In genomic region chr1:100268202-100268601, GRCh38 we compare ENCODE assay signal across 20 cellular contexts. TPM values are rescaled to one million over a fixed set of nuclear protein-coding genes. Genes with fewer than 3 reads are reported as not detected.
DNase-seq lines count a peak whose midpoint lies in the region; ATAC-seq, FAIRE-seq and TF ChIP-seq lines count a peak whose summit lies in the region.
"Had no signal": no experiment of that assay in that cellular context is flagged by ENCODE, and none has a peak within 500 bp of the region (broad histone marks: within the 10 kb centered on the region; RNA-seq: fewer than 3 reads in every experiment).

No MANE protein-coding gene starts in this region.

- H3K18ac ChIP-seq in mesenchymal stem cell (ENCODE audit: low read depth in 1 of 2, low read length in 2 of 2): no peak overlapping the region

- no peak overlapping the region for H3K27ac ChIP-seq in CD4-positive, alpha-beta memory T cell (ENCODE audit: low read depth, low read length)
- H3K27ac ChIP-seq in mesenchymal stem cell (ENCODE audit: low read length, poor library complexity, severe bottlenecking) (no peak overlapping the region), ovary (no peak overlapping the region)
- H3K27ac ChIP-seq: SJSA1, transverse colon had no signal

- peaks cover 20% of the 10 kb centered on the region for H3K79me1 ChIP-seq in mesenchymal stem cell (replicated peaks; ENCODE audit: low read length, poor library complexity, severe bottlenecking)

- H3K27me3 ChIP-seq in CD4-positive, alpha-beta memory T cell (ENCODE audit: insufficient read depth, low read length): no peaks in the 10 kb centered on the region
- H3K27me3 ChIP-seq in mesenchymal stem cell (ENCODE audit: control insufficient read depth in 1 of 2, insufficient read depth in 1 of 2, low read length in 2 of 2) (no peaks in the 10 kb centered on the region), ovary (no peaks in the 10 kb centered on the region)
- H3K27me3 ChIP-seq: SJSA1, transverse colon had no signal

- POLR2A ChIA-PET in activated CD4-positive, alpha-beta T cell treated with anti-CD3 and anti-CD28 coated beads for 36 hours (lab: Charles Lee): interaction anchor here (0.6 kb wide), 1 partner anchor 129 kb away, joined by 3 read pairs; no protein-coding TSS in a partner anchor
- POLR2A ChIA-PET in CD4-positive, alpha-beta memory T cell (lab: Charles Lee; ENCODE audit: partially characterized antibody): interaction anchor here (0.8 to 4.7 kb wide), 3 partner anchors 15 to 85 kb away, joined by 3 to 63 read pairs (median 47); partner anchors contain the start of genes CDC14A and DBT
- POLR2A ChIA-PET in activated CD8-positive, alpha-beta T cell treated with anti-CD3 and anti-CD28 coated beads for 36 hours (lab: Charles Lee): interaction anchor here (3.7 kb wide), 1 partner anchor 19 kb away, joined by 22 read pairs; the partner anchor contains the start of gene DBT

- CTCF ChIA-PET in activated CD4-positive, alpha-beta T cell treated with anti-CD3 and anti-CD28 coated beads for 36 hours (lab: Charles Lee): interaction anchor here (1.5 kb wide), 1 partner anchor 14 kb away, joined by 4 read pairs; no protein-coding TSS in a partner anchor
- CTCF ChIA-PET in CD4-positive, alpha-beta memory T cell (lab: Charles Lee; ENCODE audit: partially characterized antibody): interaction anchor here (0.9 to 2.7 kb wide), 3 partner anchors 9 to 192 kb away, joined by 3 to 7 read pairs (median 4); no protein-coding TSS in a partner anchor
- CTCF ChIA-PET in activated CD8-positive, alpha-beta T cell treated with anti-CD3 and anti-CD28 coated beads for 36 hours (lab: Charles Lee): interaction anchor here (1.0 to 3.7 kb wide), 4 partner anchors 90 to 192 kb away, joined by 3 to 21 read pairs (median 10); no protein-coding TSS in a partner anchor

- H3K9ac ChIP-seq in mesenchymal stem cell (ENCODE audit: low read length): peak overlapping the region; percentile 4

- H3K4me3 ChIP-seq in CD4-positive, alpha-beta memory T cell (ENCODE audit: low read length in 2 of 2): no peak overlapping the region
- H3K4me3 ChIP-seq in mesenchymal stem cell (ENCODE audit: insufficient read depth in 1 of 2, low read depth in 1 of 2, low read length in 2 of 2): no peak overlapping the region
- no peak overlapping the region for H3K4me3 ChIP-seq in ovary
- H3K4me3 ChIP-seq: SJSA1 had no signal

- WGBS in mesenchymal stem cell: over 99% methylated on average over 4 of the region's 4 CpGs
- WGBS in ovary, 3 donors: 91 to 96% (median 96%) methylated on average over 4 of the region's 4 CpGs

- no peak for DNase-seq in activated CD4-positive, alpha-beta T cell treated with anti-CD3 and anti-CD28 coated beads for 36 hours
- DNase-seq in activated CD4-positive, alpha-beta T cell treated with anti-CD3 and anti-CD28 coated beads for 1 hour: no peak
- DNase-seq in CD4-positive, alpha-beta memory T cell: no peak
- no peak for DNase-seq in activated CD8-positive, alpha-beta T cell treated with anti-CD3 and anti-CD28 coated beads for 36 hours
- DNase-seq in mesenchymal stem cell (no peak), RCC 7860 (ENCODE audit: low spot score) (no peak), ovary (no peak), chondrocyte (ENCODE audit: low spot score) (no peak)
- DNase-seq: activated CD4-positive, CD25-positive, alpha-beta regulatory T cell treated with anti-CD3 and anti-CD28 coated beads, Interleukin-2, amount 50 U/mL, for 72 hours; aorta; islet precursor cell; NCI-H1436 treated with DMSO at 0.1 percent for 48 hours; NCI-H2171 treated with DMSO at 0.1 percent for 48 hours; NCI-H748 treated with DMSO at 0.1 percent for 48 hours; nephron progenitor cell; PC-3; stimulated activated CD4-positive, alpha-beta T cell treated with anti-CD3 and anti-CD28 coated beads, Interleukin-12 subunit alpha, Interleukin-12 subunit beta, amount 100 ng/mL, for 4 hours; T1000; transverse colon had no signal

- no peak for TF ChIP-seq EP300 in ovary (IDR thresholded peaks at IDR 0.05)

- TF ChIP-seq POLR2A in ovary (IDR thresholded peaks at IDR 0.05): no peak

- H3K14ac ChIP-seq in mesenchymal stem cell (ENCODE audit: low read length in 2 of 2): no peak overlapping the region

- no peak overlapping the region for H2BK120ac ChIP-seq in mesenchymal stem cell (ENCODE audit: low read depth, low read length)

- peak overlapping the region; percentile 3 for H3K4me3 Mint-ChIP-seq in activated CD4-positive, alpha-beta T cell treated with anti-CD3 and anti-CD28 coated beads for 36 hours
- H3K4me3 Mint-ChIP-seq in CD4-positive, alpha-beta memory T cell: peak overlapping the region in 7 of 8 donors; percentile 22 to 100 (median 99)
- peak overlapping the region; percentile 97 for H3K4me3 Mint-ChIP-seq in activated CD8-positive, alpha-beta T cell treated with anti-CD3 and anti-CD28 coated beads for 36 hours
- H3K4me3 Mint-ChIP-seq in chondrocyte (ENCODE audit: unreplicated experiment): no peak overlapping the region

- FAIRE-seq in RCC 7860 (lab: Jason Lieb, UNC): no peak

- H3K36me3 Mint-ChIP-seq in activated CD4-positive, alpha-beta T cell treated with anti-CD3 and anti-CD28 coated beads for 36 hours (ENCODE audit: low read depth): peaks cover 50% of the 10 kb centered on the region
- H3K36me3 Mint-ChIP-seq in CD4-positive, alpha-beta memory T cell: peaks cover 37 to 58% of the 10 kb centered on the region in 2 donors
- peaks cover 44% of the 10 kb centered on the region for H3K36me3 Mint-ChIP-seq in activated CD8-positive, alpha-beta T cell treated with anti-CD3 and anti-CD28 coated beads for 36 hours (ENCODE audit: low read depth)
- peaks cover 19% of the 10 kb centered on the region for H3K36me3 Mint-ChIP-seq in chondrocyte (ENCODE audit: low read depth)

- no peak overlapping the region for H2AFZ ChIP-seq in mesenchymal stem cell (ENCODE audit: low read depth, low read length)

- intact Hi-C loops in activated CD4-positive, alpha-beta T cell treated with anti-CD3 and anti-CD28 coated beads for 36 hours (cut with DNase I, micrococcal nuclease): loop anchor here (5.0 kb wide), 3 partner anchors 416 to 629 kb away; partner anchors contain the start of genes AGL (in 1 of the 2) and SLC30A7 (in 1 of the 2)
- intact Hi-C loops in CD4-positive, alpha-beta memory T cell (cut with micrococcal nuclease): loop anchor here (5.0 kb wide), 2 partner anchors 231 to 461 kb away; a partner anchor contains a TSS
- intact Hi-C loops in activated CD8-positive, alpha-beta T cell treated with anti-CD3 and anti-CD28 coated beads for 36 hours (cut with micrococcal nuclease): loop anchor here (5.0 to 10.0 kb wide), 2 partner anchors 84 to 123 kb away; partner anchors contain the start of gene CDC14A
- intact Hi-C loops in ovary (cut with DNase I): no loop called here

- H3K36me3 ChIP-seq in CD4-positive, alpha-beta memory T cell (ENCODE audit: insufficient read depth, low read length): peaks cover 30% of the 10 kb centered on the region
- peaks cover 20 to 55% of the 10 kb centered on the region in 2 experiments for H3K36me3 ChIP-seq in mesenchymal stem cell (ENCODE audit: control insufficient read depth in 1 of 2, insufficient read depth in 2 of 2, low read depth in 1 of 2, low read length in 2 of 2)
- no peaks in the 10 kb centered on the region for H3K36me3 ChIP-seq in ovary

- H2BK5ac ChIP-seq in mesenchymal stem cell (ENCODE audit: low read depth, low read length, poor library complexity, severe bottlenecking): no peak overlapping the region

- H3K23ac ChIP-seq in mesenchymal stem cell (ENCODE audit: low read length in 2 of 2): no peak overlapping the region

- H3K9me3 Mint-ChIP-seq in activated CD4-positive, alpha-beta T cell treated with anti-CD3 and anti-CD28 coated beads for 36 hours (ENCODE audit: low read depth): no peaks in the 10 kb centered on the region
- peaks cover 0 to 2% (median 0%) of the 10 kb centered on the region in 8 donors for H3K9me3 Mint-ChIP-seq in CD4-positive, alpha-beta memory T cell
- H3K9me3 Mint-ChIP-seq in activated CD8-positive, alpha-beta T cell treated with anti-CD3 and anti-CD28 coated beads for 36 hours: no peaks in the 10 kb centered on the region
- no peaks in the 10 kb centered on the region for H3K9me3 Mint-ChIP-seq in chondrocyte (ENCODE audit: low read depth)

- ATAC-seq in activated CD4-positive, alpha-beta T cell treated with anti-CD3 and anti-CD28 coated beads for 36 hours: no peak
- no peak for ATAC-seq in activated CD8-positive, alpha-beta T cell treated with anti-CD3 and anti-CD28 coated beads for 36 hours
- ATAC-seq: PC-3 had no signal

- no peak overlapping the region for H2AK5ac ChIP-seq in mesenchymal stem cell (ENCODE audit: low read length, severe bottlenecking)

- no peak overlapping the region for H2BK15ac ChIP-seq in mesenchymal stem cell (ENCODE audit: low read depth, poor library complexity, severe bottlenecking)

- H2BK12ac ChIP-seq in mesenchymal stem cell (ENCODE audit: low read length in 2 of 2): no peak overlapping the region

- H4K91ac ChIP-seq in mesenchymal stem cell (ENCODE audit: low read length): no peak overlapping the region

- H3K4me1 ChIP-seq in CD4-positive, alpha-beta memory T cell (ENCODE audit: insufficient read depth, low read length): peaks cover 59% of the 10 kb centered on the region
- H3K4me1 ChIP-seq in mesenchymal stem cell (ENCODE audit: control insufficient read depth, insufficient read depth, low read depth, low read length): peaks cover 2% of the 10 kb centered on the region
- peaks cover 5% of the 10 kb centered on the region for H3K4me1 ChIP-seq in ovary (ENCODE audit: insufficient read depth)
- H3K4me1 ChIP-seq: SJSA1 had no signal

- H3K4me2 ChIP-seq in mesenchymal stem cell (ENCODE audit: low read length, poor library complexity, severe bottlenecking): no peak overlapping the region

- H3K4ac ChIP-seq in mesenchymal stem cell (ENCODE audit: low read depth in 1 of 2, low read length in 2 of 2): no peak overlapping the region

- peak overlapping the region; percentile 8 for H3K27ac Mint-ChIP-seq in activated CD4-positive, alpha-beta T cell treated with anti-CD3 and anti-CD28 coated beads for 36 hours
- peak overlapping the region in 3 of 7 donors; percentile 1 to 98 (median 13) for H3K27ac Mint-ChIP-seq in CD4-positive, alpha-beta memory T cell
- peak overlapping the region; percentile 11 for H3K27ac Mint-ChIP-seq in activated CD8-positive, alpha-beta T cell treated with anti-CD3 and anti-CD28 coated beads for 36 hours
- no peak overlapping the region for H3K27ac Mint-ChIP-seq in chondrocyte (ENCODE audit: unreplicated experiment)
- H3K27ac Mint-ChIP-seq: nephron progenitor cell had no signal

- no peak for TF ChIP-seq CTCF in activated CD8-positive, alpha-beta T cell treated with anti-CD3 and anti-CD28 coated beads for 36 hours (IDR thresholded peaks at IDR 0.05)
- TF ChIP-seq CTCF in ovary (IDR thresholded peaks at IDR 0.05) (no peak), chondrocyte (IDR thresholded peaks at IDR 0.05) (no peak)

- peaks cover 44% of the 10 kb centered on the region for H3K4me1 Mint-ChIP-seq in activated CD4-positive, alpha-beta T cell treated with anti-CD3 and anti-CD28 coated beads for 36 hours
- H3K4me1 Mint-ChIP-seq in CD4-positive, alpha-beta memory T cell: peaks cover 26 to 71% (median 45%) of the 10 kb centered on the region in 4 donors
- peaks cover 47% of the 10 kb centered on the region for H3K4me1 Mint-ChIP-seq in activated CD8-positive, alpha-beta T cell treated with anti-CD3 and anti-CD28 coated beads for 36 hours (ENCODE audit: low read depth)
- H3K4me1 Mint-ChIP-seq in chondrocyte (ENCODE audit: low read depth): peaks cover 27% of the 10 kb centered on the region

- H3K9me3 ChIP-seq in CD4-positive, alpha-beta memory T cell (ENCODE audit: control insufficient read depth in 1 of 2, low read length in 2 of 2): no peaks in the 10 kb centered on the region
- H3K9me3 ChIP-seq in mesenchymal stem cell (ENCODE audit: control insufficient read depth, low read length) (no peaks in the 10 kb centered on the region), ovary (no peaks in the 10 kb centered on the region)
- H3K9me3 ChIP-seq: SJSA1, transverse colon had no signal

- H3K27me3 Mint-ChIP-seq in activated CD4-positive, alpha-beta T cell treated with anti-CD3 and anti-CD28 coated beads for 36 hours: no peaks in the 10 kb centered on the region
- H3K27me3 Mint-ChIP-seq in CD4-positive, alpha-beta memory T cell: no peaks in the 10 kb centered on the region
- H3K27me3 Mint-ChIP-seq in activated CD8-positive, alpha-beta T cell treated with anti-CD3 and anti-CD28 coated beads for 36 hours: no peaks in the 10 kb centered on the region
- H3K27me3 Mint-ChIP-seq in chondrocyte (ENCODE audit: low read depth): no peaks in the 10 kb centered on the region

- no peak overlapping the region for H4K8ac ChIP-seq in mesenchymal stem cell (ENCODE audit: low read length)

RNA-seq across cellular contexts. Expression of gene RTCA, which starts 2.2 kb away (rescaled TPM):
- total RNA-seq in activated CD4-positive, alpha-beta T cell treated with anti-CD3 and anti-CD28 coated beads for 36 hours: 10 to 100 TPM; 47.8 to 53.0 TPM
- total RNA-seq in CD4-positive, alpha-beta memory T cell: 10 to 100 TPM; 39.7 to 41.4 TPM
- 10 to 100 TPM; 19.0 to 24.6 TPM for polyA plus RNA-seq in CD4-positive, alpha-beta memory T cell
- 10 to 100 TPM; 44.7 to 46.0 TPM for total RNA-seq in activated CD8-positive, alpha-beta T cell treated with anti-CD3 and anti-CD28 coated beads for 36 hours
- 50.0 TPM for polyA plus RNA-seq in mesenchymal stem cell (2013, experiment 1 of 2)
- polyA plus RNA-seq in mesenchymal stem cell (2013, experiment 2 of 2): 49.3 TPM
- total RNA-seq in ovary (10 to 100 TPM; 12.9 to 23.6 (median 14.7) TPM), chondrocyte (36.7 to 40.7 TPM (median 37.5 TPM) in 3 replicates)
- 10 to 100 TPM; 13.4 to 20.9 TPM for polyA plus RNA-seq in ovary

RNA-seq across cellular contexts. Expression of gene DBT, which starts 18.6 kb away (rescaled TPM):
- 10 to 100 TPM; 11.0 to 12.8 TPM for total RNA-seq in activated CD4-positive, alpha-beta T cell treated with anti-CD3 and anti-CD28 coated beads for 36 hours
- 10 to 100 TPM; 16.1 to 16.8 TPM for total RNA-seq in CD4-positive, alpha-beta memory T cell
- 1 to 10 TPM; 2.1 to 6.5 TPM for polyA plus RNA-seq in CD4-positive, alpha-beta memory T cell
- total RNA-seq in activated CD8-positive, alpha-beta T cell treated with anti-CD3 and anti-CD28 coated beads for 36 hours: 10 to 100 TPM; 11.8 to 12.6 TPM
- polyA plus RNA-seq in mesenchymal stem cell (2013, experiment 1 of 2): 5.5 TPM
- polyA plus RNA-seq in mesenchymal stem cell (2013, experiment 2 of 2): 5.6 TPM
- 10 to 100 TPM in 5 of 7 donors, 1 to 10 TPM in 2; 6.3 to 17.4 (median 15.0) TPM for total RNA-seq in ovary
- 10 to 100 TPM in 1 of 2 donors, 1 to 10 TPM in 1; 5.5 to 10.9 TPM for polyA plus RNA-seq in ovary
- total RNA-seq in chondrocyte: 11.0 to 13.5 TPM (median 12.4 TPM) in 3 replicates

Comparison
In these comparisons a context has a peak if more than half of its experiments do, and no peak if none do; other contexts are left out.
1. intact Hi-C loops: an anchor here in activated CD4-positive, alpha-beta T cell treated with anti-CD3 and anti-CD28 coated beads for 36 hours (5.0 kb wide), CD4-positive, alpha-beta memory T cell (5.0 kb wide) and activated CD8-positive, alpha-beta T cell treated with anti-CD3 and anti-CD28 coated beads for 36 hours (5.0 to 10.0 kb wide); none called in ovary.